In genomic region chr11:125568970-125569912, GRCh38 we compare ENCODE assay signal across 8 cellular contexts. TPM values are rescaled to one million over a fixed set of nuclear protein-coding genes. Genes with fewer than 3 reads are reported as not detected.
DNase-seq lines count a peak whose midpoint lies in the region; ATAC-seq and TF ChIP-seq lines count a peak whose summit lies in the region.

Gene EI24 (plus strand): TSS chr11:125569477. CDS start chr11:125572528, 3,051 bp downstream.

- TF ChIP-seq CTCF in liver (IDR thresholded peaks at IDR 0.05; ENCODE audit: low read depth, low read length, missing input control), result peak; percentile 68

- peak within 1 kb of the TSS; percentile 85 to 95 for H3K9ac ChIP-seq in liver (ENCODE audit: low read depth in 1 of 2, low read length in 2 of 2)

- H3K9me3 ChIP-seq in liver (ENCODE audit: control insufficient read depth in 4 of 4, low read length in 3 of 4), result no peaks in the 10 kb centered on the region

- no peaks in the 10 kb centered on the region for H3K27me3 ChIP-seq in liver (ENCODE audit: control insufficient read depth in 4 of 4, insufficient read depth in 4 of 4, low read length in 3 of 4)

- peak within 1 kb of the TSS; percentile 83 to 91 (median 85) for H3K4me3 ChIP-seq in liver (ENCODE audit: low read depth in 1 of 3, low read length in 3 of 3)

- DNase-seq in CD1c-positive myeloid dendritic cell (ENCODE audit: extremely low spot score) (peak; percentile 93), NCI-H748 treated with DMSO at 0.1 percent for 48 hours (lab: John Stamatoyannopoulos, UW) (peak; percentile 22), dermis blood vessel endothelial cell (peak; percentile 94)
- peak; percentile 85 to 88 for DNase-seq in activated CD4-positive, alpha-beta T cell treated with anti-CD3 and anti-CD28 coated beads, Interleukin-2, amount 50 U/mL, for 4 hours
- peak; percentile 91 for DNase-seq in stimulated activated CD4-positive, alpha-beta T cell treated with anti-CD3 and anti-CD28 coated beads, Interleukin-4, amount 100 ng/mL, for 24 hours

- peaks cover 4 to 46% (median 42%) of the 10 kb centered on the region in 4 donors for H3K4me1 ChIP-seq in liver (ENCODE audit: control insufficient read depth in 4 of 4, insufficient read depth in 4 of 4, low read length in 3 of 4)

- TF ChIP-seq RAD21 in liver (IDR thresholded peaks at IDR 0.05), result peak; percentile 54 to 66

- WGBS in liver, result under 1% methylated on average over 83 of the region's 83 CpGs

- peaks cover 4 to 9% (median 7%) of the 10 kb centered on the region in 4 donors for H3K36me3 ChIP-seq in liver (ENCODE audit: control insufficient read depth in 4 of 4, insufficient read depth in 3 of 4, low read depth in 1 of 4, low read length in 3 of 4)

- H3K27ac ChIP-seq in liver (ENCODE audit: low read depth in 1 of 2, low read length in 2 of 2), result peak within 1 kb of the TSS; percentile 83 to 91

- ATAC-seq in GM19351 (IDR thresholded peaks at IDR 0.05; ENCODE audit: unreplicated experiment) (peak; percentile 93), HG03521 (IDR thresholded peaks at IDR 0.05; ENCODE audit: unreplicated experiment) (peak; percentile 95)

TF ChIP-seq in liver, 16 proteins besides CTCF, POLR2A, EP300 and RAD21:
- TF ChIP-seq, protein P1, sequence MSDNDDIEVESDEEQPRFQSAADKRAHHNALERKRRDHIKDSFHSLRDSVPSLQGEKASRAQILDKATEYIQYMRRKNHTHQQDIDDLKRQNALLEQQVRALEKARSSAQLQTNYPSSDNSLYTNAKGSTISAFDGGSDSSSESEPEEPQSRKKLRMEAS (IDR thresholded peaks at IDR 0.05), result peak; percentile 40
- TF ChIP-seq EGR1 (IDR thresholded peaks at IDR 0.05; ENCODE audit: low read depth in 2 of 2), result no peak
- peak in 1 of 2 donors; percentile 13 for TF ChIP-seq RXRA (IDR thresholded peaks at IDR 0.05)
- peak; percentile 59 for TF ChIP-seq YY1 (IDR thresholded peaks at IDR 0.05)
- peak; percentile 46 for TF ChIP-seq REST (IDR thresholded peaks at IDR 0.05)
- TF ChIP-seq HNF4A (conservative IDR thresholded peaks at IDR 0.05), result peak in 1 of 2 donors; percentile 13
- peak; percentile 51 for TF ChIP-seq SP1 (IDR thresholded peaks at IDR 0.05)
- TF ChIP-seq FOXA2 (IDR thresholded peaks at IDR 0.05), result no peak
TF ChIP-seq in liver: peak in this region for 6.

RNA-seq across cellular contexts. Expression of gene EI24, which starts in this region (rescaled TPM):
- total RNA-seq in dermis blood vessel endothelial cell, result 122 and 152 TPM in 2 replicates
- 100 to 1,000 TPM in 1 of 2 donors, 10 to 100 TPM in 1; 64.9 to 288 TPM for total RNA-seq in liver
- 100 to 1,000 TPM; 154 to 253 TPM for polyA plus RNA-seq in liver

Comparison
In these comparisons a context has a peak if more than half of its experiments do, and no peak if none do; other contexts are left out.
1. Peak in every context shown above with its lines: DNase-seq, ATAC-seq, H3K4me3 ChIP-seq and H3K27ac ChIP-seq.
2. DNase-seq: peak in every context shown above with its lines; median percentile 94 in dermis blood vessel endothelial cell; 93 in CD1c-positive myeloid dendritic cell; 91 in stimulated activated CD4-positive, alpha-beta T cell treated with anti-CD3 and anti-CD28 coated beads, Interleukin-4, amount 100 ng/mL, for 24 hours; 86 in activated CD4-positive, alpha-beta T cell treated with anti-CD3 and anti-CD28 coated beads, Interleukin-2, amount 50 U/mL, for 4 hours; 22 in NCI-H748 treated with DMSO at 0.1 percent for 48 hours.